ENCODE assay signal across 14 cellular contexts in genomic region chr9:135857843-135858242, GRCh38.
"Had no signal": no experiment of that assay in that cellular context is flagged by ENCODE, and none has a peak within 500 bp of the region (broad histone marks: within the 10 kb centered on the region; RNA-seq: fewer than 3 reads in every experiment).

No MANE protein-coding gene starts in this region.

- ATAC-seq: natural killer cell treated with Interleukin-12 subunit alpha and Interleukin-12 subunit beta and Interleukin-15 and Interleukin-18, amount 100 ng/mL, for 72 hours; stimulated activated memory B cell treated with anti-CD40 and anti-IgM and Interleukin-4, amounts not matched to agents 10 μg/mL and 1 μg/mL and 100 μg/mL, for 72 hours had no signal

- H3K4me3 Mint-ChIP-seq: endodermal cell; natural killer cell treated with Interleukin-12 subunit alpha and Interleukin-12 subunit beta and Interleukin-15 and Interleukin-18, amount 100 ng/mL, for 72 hours; stimulated activated memory B cell treated with anti-CD40 and anti-IgM and Interleukin-4, amounts not matched to agents 10 μg/mL and 1 μg/mL and 100 μg/mL, for 72 hours; T-helper 2 cell treated with Interferon-gamma antibody and Interleukin-4, amounts not matched to agents 5 μg/mL and 100 μg/mL, for 36 hours had no signal

- H3K4me3 ChIP-seq: dorsolateral prefrontal cortex, left ventricle myocardium inferior, tibial artery had no signal

- H3K27me3 ChIP-seq: dorsolateral prefrontal cortex, tibial artery had no signal

- H3K9me3 ChIP-seq: left ventricle myocardium inferior, tibial artery had no signal

- H3K27ac Mint-ChIP-seq: endodermal cell; natural killer cell treated with Interleukin-12 subunit alpha and Interleukin-12 subunit beta and Interleukin-15 and Interleukin-18, amount 100 ng/mL, for 72 hours; stimulated activated memory B cell treated with anti-CD40 and anti-IgM and Interleukin-4, amounts not matched to agents 10 μg/mL and 1 μg/mL and 100 μg/mL, for 72 hours had no signal

- H3K9me3 Mint-ChIP-seq: endodermal cell; natural killer cell treated with Interleukin-12 subunit alpha and Interleukin-12 subunit beta and Interleukin-15 and Interleukin-18, amount 100 ng/mL, for 72 hours; stimulated activated memory B cell treated with anti-CD40 and anti-IgM and Interleukin-4, amounts not matched to agents 10 μg/mL and 1 μg/mL and 100 μg/mL, for 72 hours; T-helper 2 cell treated with Interferon-gamma antibody and Interleukin-4, amounts not matched to agents 5 μg/mL and 100 μg/mL, for 36 hours had no signal

- H3K27ac ChIP-seq: left ventricle myocardium inferior, tibial artery had no signal

- H3K4me1 Mint-ChIP-seq: endodermal cell; stimulated activated memory B cell treated with anti-CD40 and anti-IgM and Interleukin-4, amounts not matched to agents 10 μg/mL and 1 μg/mL and 100 μg/mL, for 72 hours had no signal

- DNase-seq: activated CD4-positive, alpha-beta T cell treated with anti-CD3 and anti-CD28 coated beads, Interleukin-2, amount 50 U/mL, for 1 hour; activated CD8-positive, alpha-beta memory T cell treated with anti-CD3 and anti-CD28 coated beads for 24 hours; activated naive CD4-positive, alpha-beta T cell treated with Interleukin-2 at 50 U/mL for 16 hours; endodermal cell; kidney; left ventricle myocardium inferior; posterior cingulate gyrus; retina; stimulated activated CD4-positive, alpha-beta T cell treated with anti-CD3 and anti-CD28 coated beads, Interleukin-2, amount 100 ng/mL, for 48 hours; tibial artery had no signal

- H3K27me3 Mint-ChIP-seq: natural killer cell treated with Interleukin-12 subunit alpha and Interleukin-12 subunit beta and Interleukin-15 and Interleukin-18, amount 100 ng/mL, for 72 hours; stimulated activated memory B cell treated with anti-CD40 and anti-IgM and Interleukin-4, amounts not matched to agents 10 μg/mL and 1 μg/mL and 100 μg/mL, for 72 hours had no signal

- H3K4me1 ChIP-seq: left ventricle myocardium inferior, tibial artery had no signal
